8 cellular contexts compared by ENCODE assay signal in the genomic region with DNA sequence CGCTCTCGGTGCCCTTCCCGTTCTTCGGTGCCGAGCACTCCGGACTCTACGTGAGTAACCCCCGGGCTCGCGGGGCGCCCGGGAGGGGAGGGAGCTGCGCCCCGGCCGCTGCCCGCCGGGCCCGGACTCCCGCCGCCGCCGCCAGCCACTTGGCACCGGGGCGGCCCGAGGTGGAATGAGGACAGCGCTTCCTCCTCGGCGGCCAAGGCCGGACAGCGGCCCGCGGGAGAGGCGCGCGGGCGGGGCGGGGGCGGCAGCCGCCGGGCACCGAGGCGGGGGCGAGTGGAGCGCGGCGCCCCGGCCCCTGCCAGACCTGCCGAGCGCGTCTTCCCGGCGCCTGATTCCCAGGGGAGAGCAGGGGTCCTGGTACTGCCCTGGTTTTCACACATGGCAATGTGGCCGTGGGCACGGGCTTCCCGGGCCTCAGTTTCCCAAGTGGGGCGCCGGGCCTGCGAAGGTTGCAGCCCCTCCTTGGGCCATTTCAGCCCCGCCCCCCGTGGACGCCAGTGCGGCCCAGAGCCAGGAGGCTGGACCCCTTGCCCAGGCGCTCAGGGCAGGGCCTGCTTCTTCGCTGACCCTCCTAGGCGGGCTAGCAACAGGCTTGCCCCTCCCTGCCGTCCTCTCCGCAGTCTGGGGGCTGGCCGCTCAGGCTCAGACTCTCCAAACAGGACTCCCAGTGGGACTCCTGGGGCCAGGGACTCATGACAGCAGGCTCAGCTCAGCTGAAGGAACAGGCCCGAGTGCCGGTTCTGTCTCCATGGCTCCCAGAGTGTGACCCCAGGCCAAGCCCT. TPM values are rescaled to one million over a fixed set of nuclear protein-coding genes. Genes with fewer than 3 reads are reported as not detected.
DNase-seq lines count a peak whose midpoint lies in the region; ATAC-seq and TF ChIP-seq lines count a peak whose summit lies in the region.

No MANE protein-coding gene starts in this region.

- H4K20me1 ChIP-seq in osteoblast (ENCODE audit: insufficient read depth, low read length): peaks cover 39% of the 10 kb centered on the region

- H2AFZ ChIP-seq in osteoblast (ENCODE audit: low read length): no peak overlapping the region

- H3K79me2 ChIP-seq in osteoblast (ENCODE audit: insufficient read depth, low read length): peaks cover 20% of the 10 kb centered on the region

- peaks cover 48 to 75% (median 51%) of the 10 kb centered on the region in 3 donors for H3K27me3 Mint-ChIP-seq in CD14-positive monocyte (ENCODE audit: low read depth in 3 of 3)

- H3K4me3 Mint-ChIP-seq in CD14-positive monocyte: peak overlapping the region; percentile 70 to 91

- H3K4me1 Mint-ChIP-seq in CD14-positive monocyte: peaks cover 9% of the 10 kb centered on the region

- H3K4me2 ChIP-seq in osteoblast (ENCODE audit: insufficient read depth, low read length): peak overlapping the region; percentile 68

- H3K4me1 ChIP-seq in foreskin keratinocyte (no peaks in the 10 kb centered on the region), osteoblast (ENCODE audit: insufficient read depth, low read length) (peaks cover 10% of the 10 kb centered on the region)

- intact Hi-C loops in CD14-positive monocyte (cut with micrococcal nuclease): loop anchor here in 1 of 2 donors (10.0 kb wide), 2 partner anchors 156 to 736 kb away; a partner anchor contains a TSS

- H3K27ac ChIP-seq in foreskin keratinocyte (no peak overlapping the region), osteoblast (ENCODE audit: low read depth, low read length) (no peak overlapping the region)

- H3K36me3 ChIP-seq in osteoblast (ENCODE audit: insufficient read depth, low read length): peaks cover 28% of the 10 kb centered on the region

- peak overlapping the region in 1 of 7 donors; percentile 66 for H3K27ac Mint-ChIP-seq in CD14-positive monocyte

- H3K4me3 ChIP-seq in WI38 (ENCODE audit: low read depth, low read length) (peak overlapping the region; percentile 48), osteoblast (ENCODE audit: insufficient read depth, low read length) (peak overlapping the region; percentile 78)

- H3K9me3 ChIP-seq in osteoblast (ENCODE audit: low read depth, low read length): peaks cover 9% of the 10 kb centered on the region

- H3K36me3 Mint-ChIP-seq in CD14-positive monocyte: peaks cover 9% of the 10 kb centered on the region in 2 donors

- peaks cover 12 to 26% (median 19%) of the 10 kb centered on the region in 7 donors for H3K9me3 Mint-ChIP-seq in CD14-positive monocyte

- DNase-seq in CD14-positive monocyte (ENCODE audit: low spot score): peak; percentile 37
- no peak for DNase-seq in foreskin keratinocyte
- peak; percentile 94 for DNase-seq in osteoblast (ENCODE audit: insufficient read length, low spot score, missing footprints)
- no peak for DNase-seq in midbrain (lab: John Stamatoyannopoulos, UW)
- DNase-seq in HK-2 (ENCODE audit: unreplicated experiment): no peak

- H3K27me3 ChIP-seq in foreskin keratinocyte (peaks cover 32% of the 10 kb centered on the region), osteoblast (ENCODE audit: insufficient read depth, low read length) (no peaks in the 10 kb centered on the region)

- peak; percentile 4 for ATAC-seq in foreskin keratinocyte
- ATAC-seq in HG03565 (IDR thresholded peaks at IDR 0.05; ENCODE audit: unreplicated experiment): no peak
- ATAC-seq in GM18517 (IDR thresholded peaks at IDR 0.05; ENCODE audit: unreplicated experiment): no peak

- TF ChIP-seq CTCF in CD14-positive monocyte (IDR thresholded peaks at IDR 0.05) (no peak), WI38 (IDR thresholded peaks at IDR 0.05; ENCODE audit: low read depth, low read length) (no peak), foreskin keratinocyte (conservative IDR thresholded peaks at IDR 0.05) (no peak), osteoblast (IDR thresholded peaks at IDR 0.05; ENCODE audit: extremely low read depth, low read depth, low read length) (no peak)

RNA-seq across cellular contexts. Expression of a gene that starts 0.8 kb away (rescaled TPM):
- polyA plus RNA-seq in CD14-positive monocyte (under 1 TPM; 0.02 to 0.12 TPM), foreskin keratinocyte (not detected in 2 replicates)
- total RNA-seq in foreskin keratinocyte (not detected in 2 replicates), osteoblast (94.8 and 127 TPM in 2 replicates)

Comparison
In these comparisons a context has a peak if more than half of its experiments do, and no peak if none do; other contexts are left out.
1. DNase-seq: peak in CD14-positive monocyte (single experiment) and osteoblast (single experiment); none in foreskin keratinocyte (0 of 2), midbrain (single experiment) and HK-2 (single experiment).
2. RNA of a gene that starts 0.8 kb away (total RNA-seq): 94.8 to 127 TPM in osteoblast; not detected in foreskin keratinocyte; every median in the first group is over 10 times any median in the second.